9 cellular contexts compared by ENCODE assay signal in the genomic region with DNA sequence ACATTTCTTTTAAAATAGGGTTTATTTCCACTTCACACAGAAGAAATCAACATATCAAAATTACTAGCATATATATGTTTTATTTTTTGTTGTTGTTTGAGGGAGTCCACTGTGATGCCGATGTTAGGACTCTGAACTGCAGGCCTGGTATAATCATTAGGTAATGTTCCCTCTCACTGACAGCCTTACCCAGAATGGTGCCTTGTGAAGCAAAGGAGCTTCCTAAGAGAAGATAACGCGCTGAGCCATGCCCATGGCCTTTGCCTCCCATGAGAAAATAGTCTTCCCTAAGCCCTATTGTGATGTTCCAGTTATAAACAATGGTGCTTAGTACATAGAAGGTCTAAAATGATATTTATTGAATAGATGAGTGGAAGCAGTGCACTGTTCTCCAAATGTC. TPM values are rescaled to one million over a fixed set of nuclear protein-coding genes. Genes with fewer than 3 reads are reported as not detected.
A peak's percentile ranks its signal among the peaks of the same experiment; 100 is the strongest.
DNase-seq lines count a peak whose midpoint lies in the region; ATAC-seq and TF ChIP-seq lines count a peak whose summit lies in the region.
"Had no signal": no experiment of that assay in that cellular context is flagged by ENCODE, and none has a peak within 500 bp of the region (broad histone marks: within the 10 kb centered on the region; RNA-seq: fewer than 3 reads in every experiment).

No MANE protein-coding gene starts in this region.

- H3K27me3 ChIP-seq in naive thymus-derived CD4-positive, alpha-beta T cell (ENCODE audit: control insufficient read depth in 2 of 2, insufficient read depth in 2 of 2, low read length in 2 of 2), result no peaks in the 10 kb centered on the region
- H3K27me3 ChIP-seq in left ventricle myocardium inferior (ENCODE audit: low read depth), result no peaks in the 10 kb centered on the region
- H3K27me3 ChIP-seq: body of pancreas had no signal

- peaks cover 40 to 72% of the 10 kb centered on the region in 2 donors for H3K4me1 ChIP-seq in naive thymus-derived CD4-positive, alpha-beta T cell (ENCODE audit: control insufficient read depth in 2 of 2, insufficient read depth in 2 of 2, low read length in 2 of 2)
- H3K4me1 ChIP-seq in left ventricle myocardium inferior, result peaks cover 18% of the 10 kb centered on the region
- H3K4me1 ChIP-seq: body of pancreas had no signal

- H3K9me3 Mint-ChIP-seq in IgD-negative memory B cell (no peaks in the 10 kb centered on the region), osteocyte (ENCODE audit: unreplicated experiment) (no peaks in the 10 kb centered on the region)
- no peaks in the 10 kb centered on the region for H3K9me3 Mint-ChIP-seq in activated T-helper 17 cell treated with anti-CD3 and anti-CD28 coated beads, Interleukin-2, amount 50 U/mL, for 72 hours
- H3K9me3 Mint-ChIP-seq in naive thymus-derived CD4-positive, alpha-beta T cell, result no peaks in the 10 kb centered on the region

- CTCF ChIA-PET in naive thymus-derived CD4-positive, alpha-beta T cell (lab: Charles Lee), result interaction anchor here (1.1 kb wide), 1 partner anchor 39 kb away, joined by 4 read pairs; no protein-coding TSS in a partner anchor

- H3K4me3 Mint-ChIP-seq in IgD-negative memory B cell (peak overlapping the region in 1 of 4 donors; percentile 60), osteocyte (ENCODE audit: unreplicated experiment) (no peak overlapping the region)
- H3K4me3 Mint-ChIP-seq in activated T-helper 17 cell treated with anti-CD3 and anti-CD28 coated beads, Interleukin-2, amount 50 U/mL, for 72 hours, result peak overlapping the region; percentile 52
- H3K4me3 Mint-ChIP-seq in naive thymus-derived CD4-positive, alpha-beta T cell, result peak overlapping the region in 4 of 10 donors; percentile 24 to 70 (median 48)

- POLR2A ChIA-PET in naive thymus-derived CD4-positive, alpha-beta T cell (lab: Charles Lee), result interaction anchor here (1.0 to 1.9 kb wide), 3 partner anchors 11 to 15 kb away, joined by 4 to 5 read pairs (median 4); partner anchors contain the start of gene GNG2

- DNase-seq in NCI-H2227 (lab: John Stamatoyannopoulos, UW; ENCODE audit: unreplicated experiment), result peak; percentile 22
- no peak for DNase-seq in NCI-H2227 treated with DMSO at 0.1 percent for 48 hours (lab: John Stamatoyannopoulos, UW)
- no peak for DNase-seq in naive thymus-derived CD4-positive, alpha-beta T cell
- no peak for DNase-seq in left ventricle myocardium inferior
- DNase-seq in epidermal melanocyte (ENCODE audit: insufficient read length, low spot score), result no peak
- no peak for DNase-seq in osteocyte (ENCODE audit: extremely low spot score, unreplicated experiment)

- H3K36me3 ChIP-seq in naive thymus-derived CD4-positive, alpha-beta T cell (ENCODE audit: control insufficient read depth in 2 of 3, insufficient read depth in 3 of 3, low read length in 3 of 3), result peaks cover 0 to 3% (median 0%) of the 10 kb centered on the region in 3 experiments
- H3K36me3 ChIP-seq in left ventricle myocardium inferior, result no peaks in the 10 kb centered on the region

- H3K4me1 Mint-ChIP-seq in IgD-negative memory B cell (peaks cover 44 to 48% (median 48%) of the 10 kb centered on the region in 3 donors), osteocyte (ENCODE audit: unreplicated experiment) (peaks cover 13% of the 10 kb centered on the region)
- peaks cover 35% of the 10 kb centered on the region for H3K4me1 Mint-ChIP-seq in activated T-helper 17 cell treated with anti-CD3 and anti-CD28 coated beads, Interleukin-2, amount 50 U/mL, for 72 hours
- peaks cover 25 to 59% (median 46%) of the 10 kb centered on the region in 7 donors for H3K4me1 Mint-ChIP-seq in naive thymus-derived CD4-positive, alpha-beta T cell

- H3K36me3 Mint-ChIP-seq in IgD-negative memory B cell (peaks cover 2% of the 10 kb centered on the region), osteocyte (ENCODE audit: unreplicated experiment) (no peaks in the 10 kb centered on the region)
- peaks cover 50% of the 10 kb centered on the region for H3K36me3 Mint-ChIP-seq in activated T-helper 17 cell treated with anti-CD3 and anti-CD28 coated beads, Interleukin-2, amount 50 U/mL, for 72 hours (ENCODE audit: low read depth)
- H3K36me3 Mint-ChIP-seq in naive thymus-derived CD4-positive, alpha-beta T cell, result peaks cover 0 to 24% (median 21%) of the 10 kb centered on the region in 5 donors

- TF ChIP-seq CTCF in left ventricle myocardium inferior (IDR thresholded peaks at IDR 0.05; ENCODE audit: borderline replicate concordance), result no peak
- TF ChIP-seq CTCF in osteocyte (IDR thresholded peaks at IDR 0.05), result no peak

- intact Hi-C loops in naive thymus-derived CD4-positive, alpha-beta T cell (cut with micrococcal nuclease), result no loop called here
- intact Hi-C loops in left ventricle myocardium inferior (cut with micrococcal nuclease), result no loop called here

- H3K27ac Mint-ChIP-seq in IgD-negative memory B cell (peak overlapping the region; percentile 17 to 47 (median 39)), osteocyte (ENCODE audit: unreplicated experiment) (no peak overlapping the region)
- peak overlapping the region; percentile 93 for H3K27ac Mint-ChIP-seq in activated T-helper 17 cell treated with anti-CD3 and anti-CD28 coated beads, Interleukin-2, amount 50 U/mL, for 72 hours
- H3K27ac Mint-ChIP-seq in naive thymus-derived CD4-positive, alpha-beta T cell, result peak overlapping the region in 6 of 9 donors; percentile 43 to 85 (median 67)

- ATAC-seq in activated T-helper 17 cell treated with anti-CD3 and anti-CD28 coated beads, Interleukin-2, amount 50 U/mL, for 72 hours (replicated peaks), result no peak
- ATAC-seq in naive thymus-derived CD4-positive, alpha-beta T cell, result no peak

- H3K27me3 Mint-ChIP-seq in IgD-negative memory B cell (no peaks in the 10 kb centered on the region), osteocyte (ENCODE audit: unreplicated experiment) (no peaks in the 10 kb centered on the region)
- no peaks in the 10 kb centered on the region for H3K27me3 Mint-ChIP-seq in activated T-helper 17 cell treated with anti-CD3 and anti-CD28 coated beads, Interleukin-2, amount 50 U/mL, for 72 hours
- H3K27me3 Mint-ChIP-seq in naive thymus-derived CD4-positive, alpha-beta T cell, result no peaks in the 10 kb centered on the region

- no peaks in the 10 kb centered on the region for H3K9me3 ChIP-seq in naive thymus-derived CD4-positive, alpha-beta T cell (ENCODE audit: control insufficient read depth in 2 of 3, low read length in 3 of 3)
- H3K9me3 ChIP-seq in left ventricle myocardium inferior (replicated peaks), result no peaks in the 10 kb centered on the region
- H3K9me3 ChIP-seq: body of pancreas had no signal

- no peak overlapping the region for H3K4me3 ChIP-seq in naive thymus-derived CD4-positive, alpha-beta T cell (ENCODE audit: low read length)
- H3K4me3 ChIP-seq in left ventricle myocardium inferior, result no peak overlapping the region
- H3K4me3 ChIP-seq: body of pancreas had no signal

- H3K27ac ChIP-seq in naive thymus-derived CD4-positive, alpha-beta T cell (ENCODE audit: low read depth, low read length), result no peak overlapping the region
- H3K27ac ChIP-seq in left ventricle myocardium inferior (replicated peaks), result no peak overlapping the region
- H3K27ac ChIP-seq: body of pancreas had no signal

RNA-seq across cellular contexts. Expression of gene GNG2, which starts 12.0 kb away (rescaled TPM):
- 68.8 TPM for polyA plus RNA-seq in IgD-negative memory B cell
- 100 to 1,000 TPM in 1 of 2 donors, 10 to 100 TPM in 1; 99.1 to 132 TPM for total RNA-seq in activated T-helper 17 cell treated with anti-CD3 and anti-CD28 coated beads, Interleukin-2, amount 50 U/mL, for 72 hours
- total RNA-seq in naive thymus-derived CD4-positive, alpha-beta T cell, result 100 to 1,000 TPM in 3 of 5 experiments, 10 to 100 TPM in 2; 62.1 to 199 (median 106) TPM
- polyA plus RNA-seq in naive thymus-derived CD4-positive, alpha-beta T cell, result 100 to 1,000 TPM; 117 to 135 TPM
- total RNA-seq in left ventricle myocardium inferior, result 6.7 TPM
- total RNA-seq in osteocyte, result 3.9 and 4.1 TPM in 2 replicates
